ENCODE assay signal across 21 cellular contexts in the genomic region with DNA sequence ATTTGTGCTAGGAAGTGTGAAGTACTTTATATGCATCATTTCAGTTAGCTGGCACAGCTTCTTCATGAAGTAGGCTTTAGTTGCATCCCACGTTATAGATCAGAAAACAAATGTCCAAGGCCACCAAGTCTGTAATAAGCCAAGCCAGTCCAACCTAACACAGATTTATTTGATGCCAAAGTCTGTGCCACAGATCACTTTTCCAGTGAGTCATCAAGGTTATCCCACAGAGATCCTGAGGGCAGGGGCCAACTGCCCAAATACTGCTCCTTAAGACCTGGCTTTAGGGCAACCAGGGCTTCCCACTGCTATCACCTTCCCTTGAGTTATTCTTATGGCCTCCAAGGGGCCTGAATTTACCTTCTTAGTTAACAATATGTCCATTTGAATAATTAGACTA.
DNase-seq lines count a peak whose midpoint lies in the region; ATAC-seq and TF ChIP-seq lines count a peak whose summit lies in the region.
"Had no signal": no experiment of that assay in that cellular context is flagged by ENCODE, and none has a peak within 500 bp of the region (broad histone marks: within the 10 kb centered on the region; RNA-seq: fewer than 3 reads in every experiment).

No MANE protein-coding gene starts in this region.

- H2BK120ac ChIP-seq in trophoblast cell (ENCODE audit: insufficient read depth, low read length, poor library complexity), result peak overlapping the region; percentile 97

- 71% methylated on average over 1 of the region's 1 CpG for WGBS in hepatocyte (ENCODE audit: low lambda C conversion rate, missing lambda C conversion rate)
- WGBS in trophoblast cell (ENCODE audit: extremely low coverage, insufficient coverage, insufficient read length), result no CpG with 5 or more reads among the region's 1 CpG

- CTCF ChIA-PET in Caco-2 (lab: Charles Lee), result no interaction called here
- CTCF ChIA-PET in A673 (lab: Charles Lee), result no interaction called here

- peak overlapping the region; percentile 31 for H3K27ac Mint-ChIP-seq in Caco-2 (ENCODE audit: unreplicated experiment)
- H3K27ac Mint-ChIP-seq: CD8-positive, alpha-beta T cell; T-cell had no signal

- H2AFZ ChIP-seq in hepatocyte, result no peak overlapping the region
- no peak overlapping the region for H2AFZ ChIP-seq in trophoblast cell (ENCODE audit: insufficient read depth, low read length, poor library complexity)

- no peak overlapping the region for H3K23ac ChIP-seq in trophoblast cell (ENCODE audit: low read length)

- TF ChIP-seq CTCF in Caco-2 (IDR thresholded peaks at IDR 0.05; ENCODE audit: insufficient read depth in 1 of 2, low read depth in 1 of 2, low read length in 1 of 2, severe bottlenecking in 1 of 2, unreplicated experiment in 1 of 2) (no peak), hepatocyte (IDR thresholded peaks at IDR 0.05; ENCODE audit: poor library complexity) (no peak), A673 (conservative IDR thresholded peaks at IDR 0.05; ENCODE audit: low read depth, low read length) (no peak)

- peak overlapping the region; percentile 65 for H4K8ac ChIP-seq in trophoblast cell (ENCODE audit: low read depth, low read length)

- no peak overlapping the region for H3K9ac ChIP-seq in HUES48 (ENCODE audit: low read depth, low read length)
- H3K9ac ChIP-seq in trophoblast cell (ENCODE audit: low read length), result no peak overlapping the region
- H3K9ac ChIP-seq: BLaER1 treated with 17β-estradiol and CSF1 and Interleukin-3, amounts not matched to agents 10 nM and 100 nM had no signal

- H3K36me3 ChIP-seq in Caco-2 (ENCODE audit: control insufficient read depth, insufficient read depth, low read length) (no peaks in the 10 kb centered on the region), HUES48 (ENCODE audit: control insufficient read depth, insufficient read depth, low read length) (no peaks in the 10 kb centered on the region), hepatocyte (replicated peaks; ENCODE audit: insufficient read depth, low read depth) (no peaks in the 10 kb centered on the region), trophoblast cell (ENCODE audit: control insufficient read depth in 1 of 2, insufficient read depth in 2 of 2, low read length in 2 of 2) (no peaks in the 10 kb centered on the region), A673 (ENCODE audit: insufficient read depth, low read length, poor library complexity, severe bottlenecking) (no peaks in the 10 kb centered on the region)
- H3K36me3 ChIP-seq: BLaER1 treated with 17β-estradiol and CSF1 and Interleukin-3, amounts not matched to agents 10 nM and 100 nM; SJSA1 had no signal

- H3K9me3 ChIP-seq in Caco-2, result no peaks in the 10 kb centered on the region
- H3K9me3 ChIP-seq in HUES48 (ENCODE audit: control insufficient read depth, insufficient read depth, low read length), result no peaks in the 10 kb centered on the region
- H3K9me3 ChIP-seq in hepatocyte (ENCODE audit: low read depth), result no peaks in the 10 kb centered on the region
- H3K9me3 ChIP-seq in trophoblast cell (ENCODE audit: insufficient read depth, low read depth, low read length), result no peaks in the 10 kb centered on the region
- H3K9me3 ChIP-seq in A673 (ENCODE audit: low read depth, low read length, poor library complexity, severe bottlenecking), result no peaks in the 10 kb centered on the region
- H3K9me3 ChIP-seq: SJSA1 had no signal

- H3K14ac ChIP-seq in trophoblast cell (ENCODE audit: low read length), result peak overlapping the region; percentile 61

- DNase-seq in Caco-2 (no peak), hepatocyte (ENCODE audit: low spot score) (no peak), trophoblast cell (no peak), A673 (ENCODE audit: low spot score) (no peak), HuH-7 (ENCODE audit: low spot score) (no peak)
- DNase-seq: AML-193; CD8-positive, alpha-beta T cell; DMS 273 treated with DMSO at 0.1 percent for 48 hours; DMS79; NCI-H1092; NCI-H1436; NCI-H187 treated with DMSO at 0.1 percent for 48 hours; NCI-H524; NCI-H774; PC-3; Right ventricle myocardium superior; T-cell had no signal

- H4K91ac ChIP-seq in trophoblast cell (ENCODE audit: low read depth, low read length), result peak overlapping the region; percentile 89

- H4K12ac ChIP-seq in trophoblast cell (ENCODE audit: low read depth, low read length), result no peak overlapping the region

- H3K79me1 ChIP-seq in trophoblast cell (ENCODE audit: low read length), result peaks cover 14% of the 10 kb centered on the region

- peaks cover 1% of the 10 kb centered on the region for H3K9me3 Mint-ChIP-seq in Caco-2 (ENCODE audit: unreplicated experiment)

- H3K36me3 Mint-ChIP-seq in Caco-2 (ENCODE audit: insufficient read depth, unreplicated experiment), result no peaks in the 10 kb centered on the region
- H3K36me3 Mint-ChIP-seq: CD8-positive, alpha-beta T cell; T-cell had no signal

- intact Hi-C loops in Caco-2 (cut with micrococcal nuclease; ENCODE audit: unreplicated experiment), result loop anchor here (1.0 kb wide), 1 partner anchor 15 kb away; no protein-coding TSS in a partner anchor
- intact Hi-C loops in A673 (cut with micrococcal nuclease; ENCODE audit: unreplicated experiment), result no loop called here

- H3K27me3 ChIP-seq in Caco-2 (replicated peaks; ENCODE audit: control insufficient read depth, insufficient read depth, low read length) (no peaks in the 10 kb centered on the region), HUES48 (ENCODE audit: control insufficient read depth, insufficient read depth, low read length) (no peaks in the 10 kb centered on the region), hepatocyte (no peaks in the 10 kb centered on the region), trophoblast cell (ENCODE audit: insufficient read depth, low read length) (no peaks in the 10 kb centered on the region), A673 (replicated peaks; ENCODE audit: insufficient read depth, low read depth, low read length, poor library complexity) (no peaks in the 10 kb centered on the region)
- H3K27me3 ChIP-seq: BLaER1 treated with 17β-estradiol and CSF1 and Interleukin-3, amounts not matched to agents 10 nM and 100 nM; SJSA1 had no signal

- H3K4me1 ChIP-seq in Caco-2 (peaks cover 44% of the 10 kb centered on the region), HUES48 (ENCODE audit: control insufficient read depth, insufficient read depth, low read length) (no peaks in the 10 kb centered on the region), hepatocyte (ENCODE audit: insufficient read depth) (peaks cover 19% of the 10 kb centered on the region), trophoblast cell (ENCODE audit: control insufficient read depth in 1 of 2, insufficient read depth in 2 of 2, low read length in 2 of 2) (peaks cover 7 to 16% of the 10 kb centered on the region in 2 experiments), A673 (ENCODE audit: insufficient read depth, low read length, poor library complexity, severe bottlenecking) (no peaks in the 10 kb centered on the region)
- H3K4me1 ChIP-seq: BLaER1 treated with 17β-estradiol and CSF1 and Interleukin-3, amounts not matched to agents 10 nM and 100 nM; SJSA1 had no signal

- peaks cover 36% of the 10 kb centered on the region for H3K4me1 Mint-ChIP-seq in Caco-2 (ENCODE audit: low read depth, unreplicated experiment)
- H3K4me1 Mint-ChIP-seq: T-cell had no signal

- H3K4ac ChIP-seq in trophoblast cell (ENCODE audit: low read depth, low read length), result peak overlapping the region; percentile 69

- peak overlapping the region; percentile 79 for H2BK5ac ChIP-seq in trophoblast cell (ENCODE audit: low read depth, low read length, poor library complexity)

- no peak overlapping the region for H3K4me3 ChIP-seq in Caco-2 (ENCODE audit: low read depth, low read length)
- H3K4me3 ChIP-seq in HUES48 (ENCODE audit: low read depth, low read length), result no peak overlapping the region
- no peak overlapping the region for H3K4me3 ChIP-seq in hepatocyte
- H3K4me3 ChIP-seq in trophoblast cell (ENCODE audit: low read depth, low read length), result no peak overlapping the region
- no peak overlapping the region for H3K4me3 ChIP-seq in A673 (ENCODE audit: low read depth, low read length, poor library complexity, severe bottlenecking)
- H3K4me3 ChIP-seq: BLaER1 treated with 17β-estradiol and CSF1 and Interleukin-3, amounts not matched to agents 10 nM and 100 nM; SJSA1 had no signal

- BruUV-seq in Caco-2 (replicated peaks; lab: Mats Ljungman, UMichigan), result no TSS peak
- no TSS peak for BruUV-seq in A673 (replicated peaks; lab: Mats Ljungman, UMichigan)

- H3K79me2 ChIP-seq in hepatocyte (no peaks in the 10 kb centered on the region), trophoblast cell (ENCODE audit: control insufficient read depth, insufficient read depth, low read length, poor library complexity) (peaks cover 4% of the 10 kb centered on the region)

- POLR2A ChIA-PET in Caco-2 (lab: Charles Lee), result no interaction called here
- POLR2A ChIA-PET in A673 (lab: Charles Lee; ENCODE audit: low non-redundant PET), result no interaction called here

- peak overlapping the region; percentile 98 for H2BK12ac ChIP-seq in trophoblast cell (ENCODE audit: low read length)

- H3K9me2 ChIP-seq in hepatocyte (replicated peaks; ENCODE audit: insufficient read depth), result no peaks in the 10 kb centered on the region

- peak overlapping the region; percentile 10 for H3K4me3 Mint-ChIP-seq in Caco-2 (ENCODE audit: unreplicated experiment)
- H3K4me3 Mint-ChIP-seq: CD8-positive, alpha-beta T cell; T-cell had no signal

- H3K18ac ChIP-seq in trophoblast cell (ENCODE audit: low read length), result peak overlapping the region; percentile 95

- H3K27me3 Mint-ChIP-seq in Caco-2 (ENCODE audit: insufficient read depth, unreplicated experiment), result no peaks in the 10 kb centered on the region
- H3K27me3 Mint-ChIP-seq: T-cell had no signal

- H3K4me2 ChIP-seq in hepatocyte (peak overlapping the region; percentile 50), trophoblast cell (ENCODE audit: low read length) (no peak overlapping the region)
- H3K4me2 ChIP-seq: BLaER1 treated with 17β-estradiol and CSF1 and Interleukin-3, amounts not matched to agents 10 nM and 100 nM had no signal

- H2AK5ac ChIP-seq in trophoblast cell (ENCODE audit: low read length), result peak overlapping the region; percentile 83

- H3K27ac ChIP-seq in HUES48 (ENCODE audit: low read depth, low read length) (peak overlapping the region; percentile 8), hepatocyte (peak overlapping the region; percentile 67), trophoblast cell (ENCODE audit: low read depth, low read length) (peak overlapping the region; percentile 82), A673 (ENCODE audit: low read depth, low read length, poor library complexity, severe bottlenecking) (no peak overlapping the region)
- H3K27ac ChIP-seq: BLaER1 treated with 17β-estradiol and CSF1 and Interleukin-3, amounts not matched to agents 10 nM and 100 nM; SJSA1 had no signal

- ATAC-seq in HG03108 (IDR thresholded peaks at IDR 0.05; ENCODE audit: unreplicated experiment), result no peak
- ATAC-seq: CD8-positive, alpha-beta T cell; T-cell had no signal

- no peaks in the 10 kb centered on the region for H4K20me1 ChIP-seq in hepatocyte (ENCODE audit: insufficient read depth, poor library complexity, severe bottlenecking)
- H4K20me1 ChIP-seq: BLaER1 treated with 17β-estradiol and CSF1 and Interleukin-3, amounts not matched to agents 10 nM and 100 nM had no signal
